In genomic region chr11:120065876-120066275, GRCh38 we compare ENCODE assay signal across 15 cellular contexts.
DNase-seq lines count a peak whose midpoint lies in the region; TF ChIP-seq lines count a peak whose summit lies in the region.
"Had no signal": no experiment of that assay in that cellular context is flagged by ENCODE, and none has a peak within 500 bp of the region (broad histone marks: within the 10 kb centered on the region; RNA-seq: fewer than 3 reads in every experiment).

No MANE protein-coding gene starts in this region.

- no peak overlapping the region for H3K9ac ChIP-seq in BLaER1 treated with 17β-estradiol and CSF1 and Interleukin-3, amounts not matched to agents 10 nM and 100 nM
- H3K9ac ChIP-seq: GM23248 had no signal

- no peaks in the 10 kb centered on the region for H3K36me3 Mint-ChIP-seq in progenitor cell of endocrine pancreas (ENCODE audit: insufficient read depth)
- H3K36me3 Mint-ChIP-seq: CD14-positive monocyte; CD8-positive, alpha-beta T cell had no signal

- no peaks in the 10 kb centered on the region for H3K4me1 Mint-ChIP-seq in progenitor cell of endocrine pancreas (ENCODE audit: low read depth)
- H3K4me1 Mint-ChIP-seq: B cell had no signal

- H3K4me3 ChIP-seq in BLaER1 treated with 17β-estradiol and CSF1 and Interleukin-3, amounts not matched to agents 10 nM and 100 nM: no peak overlapping the region
- no peak overlapping the region for H3K4me3 ChIP-seq in coronary artery
- H3K4me3 ChIP-seq: GM23248 had no signal

- peak overlapping the region in 6 of 11 experiments; percentile 27 to 72 (median 54); a peak in 11 of 22 replicates for H3K4me2 ChIP-seq in BLaER1 treated with 17β-estradiol and CSF1 and Interleukin-3, amounts not matched to agents 10 nM and 100 nM

- no peaks in the 10 kb centered on the region for H3K9me3 ChIP-seq in BLaER1 treated with 17β-estradiol and CSF1 and Interleukin-3, amounts not matched to agents 10 nM and 100 nM (replicated peaks in 1 of 11)

- no peaks in the 10 kb centered on the region for H3K36me3 ChIP-seq in BLaER1 treated with 17β-estradiol and CSF1 and Interleukin-3, amounts not matched to agents 10 nM and 100 nM

- peak; percentile 22 for DNase-seq in coronary artery (ENCODE audit: low spot score)
- peak; percentile 55 for DNase-seq in mesenteric fat pad (ENCODE audit: low spot score)
- DNase-seq in progenitor cell of endocrine pancreas (ENCODE audit: low spot score, unreplicated experiment): peak; percentile 2
- no peak for DNase-seq in NCI-H774 (lab: John Stamatoyannopoulos, UW)
- DNase-seq in medulla oblongata (ENCODE audit: extremely low spot score): no peak
- DNase-seq in DMS53 treated with DMSO at 0.1 percent for 48 hours (lab: John Stamatoyannopoulos, UW; ENCODE audit: unreplicated experiment): no peak
- DNase-seq in HPDE6-E6E7 (ENCODE audit: extremely low spot score): no peak
- DNase-seq: CD8-positive, alpha-beta T cell; COR-L47; DMS53; GM23248 had no signal

- H3K27me3 ChIP-seq in BLaER1 treated with 17β-estradiol and CSF1 and Interleukin-3, amounts not matched to agents 10 nM and 100 nM: no peaks in the 10 kb centered on the region

- TF ChIP-seq CTCF in coronary artery (IDR thresholded peaks at IDR 0.05) (no peak), progenitor cell of endocrine pancreas (IDR thresholded peaks at IDR 0.05; ENCODE audit: unreplicated experiment) (no peak)

- H3K27me3 Mint-ChIP-seq in progenitor cell of endocrine pancreas: peaks cover 34% of the 10 kb centered on the region

- no peaks in the 10 kb centered on the region for H4K20me1 ChIP-seq in BLaER1 treated with 17β-estradiol and CSF1 and Interleukin-3, amounts not matched to agents 10 nM and 100 nM

- no peak overlapping the region for H3K27ac ChIP-seq in BLaER1 treated with 17β-estradiol and CSF1 and Interleukin-3, amounts not matched to agents 10 nM and 100 nM
- no peak overlapping the region for H3K27ac ChIP-seq in coronary artery
- H3K27ac ChIP-seq: GM23248 had no signal

- no peak overlapping the region for H3K27ac Mint-ChIP-seq in progenitor cell of endocrine pancreas
- H3K27ac Mint-ChIP-seq: B cell; CD14-positive monocyte; CD8-positive, alpha-beta T cell; IgD-negative memory B cell had no signal

- no peak overlapping the region for H3K4me3 Mint-ChIP-seq in progenitor cell of endocrine pancreas (ENCODE audit: low read depth)
- H3K4me3 Mint-ChIP-seq: B cell; CD14-positive monocyte; CD8-positive, alpha-beta T cell; IgD-negative memory B cell had no signal

- H3K4me1 ChIP-seq in BLaER1 treated with 17β-estradiol and CSF1 and Interleukin-3, amounts not matched to agents 10 nM and 100 nM: peaks cover 6 to 32% (median 27%) of the 10 kb centered on the region in 10 experiments

- H3K9me3 Mint-ChIP-seq in progenitor cell of endocrine pancreas (ENCODE audit: low read depth): no peaks in the 10 kb centered on the region
- H3K9me3 Mint-ChIP-seq: CD8-positive, alpha-beta T cell; IgD-negative memory B cell had no signal

Comparison
In these comparisons a context has a peak if more than half of its experiments do, and no peak if none do; other contexts are left out.
1. DNase-seq: peak in coronary artery (single experiment), mesenteric fat pad (single experiment) and progenitor cell of endocrine pancreas (single experiment); none in NCI-H774 (single experiment), medulla oblongata (single experiment), DMS53 treated with DMSO at 0.1 percent for 48 hours (single experiment) and HPDE6-E6E7 (single experiment).